8 cellular contexts compared by ENCODE assay signal in genomic region chr18:63844254-63844653, GRCh38. TPM values are rescaled to one million over a fixed set of nuclear protein-coding genes. Genes with fewer than 3 reads are reported as not detected.
DNase-seq lines count a peak whose midpoint lies in the region; ATAC-seq and TF ChIP-seq lines count a peak whose summit lies in the region.

No MANE protein-coding gene starts in this region.

- no peaks in the 10 kb centered on the region for H3K27me3 Mint-ChIP-seq in GM23338 (ENCODE audit: insufficient read depth, low read depth, poor library complexity)

- peak; percentile 75 for ATAC-seq in GM23338

- H3F3A ChIP-seq in GM23338 (replicated peaks; ENCODE audit: low read depth): no peaks in the 10 kb centered on the region

- no peaks in the 10 kb centered on the region for H3K79me2 ChIP-seq in GM23338 (replicated peaks; ENCODE audit: insufficient read depth)

- H3K4me1 ChIP-seq in GM23338 (ENCODE audit: insufficient read depth): no peaks in the 10 kb centered on the region
- no peaks in the 10 kb centered on the region for H3K4me1 ChIP-seq in neutrophil (ENCODE audit: control insufficient read depth in 1 of 2, insufficient read depth in 1 of 2, low read depth in 1 of 2, low read length in 1 of 2)

- no peaks in the 10 kb centered on the region for H4K20me1 ChIP-seq in GM23338 (replicated peaks; ENCODE audit: insufficient read depth)

- H3K36me3 Mint-ChIP-seq in GM23338 (ENCODE audit: low read depth): no peaks in the 10 kb centered on the region

- no peak overlapping the region for H3K4me3 Mint-ChIP-seq in GM23338

- H3K9me3 Mint-ChIP-seq in GM23338: no peaks in the 10 kb centered on the region

- H3K4me3 ChIP-seq in GM06990 (replicated peaks; ENCODE audit: low read depth, low read length) (no peak overlapping the region), GM23338 (no peak overlapping the region), cardiac fibroblast (replicated peaks in 1 of 2; ENCODE audit: low read depth in 2 of 2, low read length in 2 of 2) (no peak overlapping the region), neutrophil (ENCODE audit: low read depth in 1 of 2, low read length in 1 of 2) (no peak overlapping the region)

- H3K27me3 ChIP-seq in GM06990 (replicated peaks; ENCODE audit: control insufficient read depth, insufficient read depth, low read length): no peaks in the 10 kb centered on the region
- H3K27me3 ChIP-seq in GM23338 (ENCODE audit: insufficient read depth): no peaks in the 10 kb centered on the region
- no peaks in the 10 kb centered on the region for H3K27me3 ChIP-seq in neutrophil

- H3K9me2 ChIP-seq in GM23338 (ENCODE audit: insufficient read depth): no peaks in the 10 kb centered on the region

- H3K4me1 Mint-ChIP-seq in GM23338: no peaks in the 10 kb centered on the region

- no peaks in the 10 kb centered on the region for H3K36me3 ChIP-seq in GM06990 (ENCODE audit: control insufficient read depth, insufficient read depth, low read length)
- H3K36me3 ChIP-seq in GM23338 (ENCODE audit: insufficient read depth): no peaks in the 10 kb centered on the region
- H3K36me3 ChIP-seq in neutrophil: no peaks in the 10 kb centered on the region

- no peak overlapping the region for H3K27ac Mint-ChIP-seq in GM23338

- H3K27ac ChIP-seq in GM23338 (ENCODE audit: low read depth) (no peak overlapping the region), neutrophil (no peak overlapping the region)

- DNase-seq in GM06990 (ENCODE audit: extremely low read depth, insufficient read length): no peak
- DNase-seq in GM23338 (ENCODE audit: low spot score): peak; percentile 61
- peak; percentile 33 for DNase-seq in NCI-H1105 (lab: John Stamatoyannopoulos, UW)
- peak; percentile 48 to 69 for DNase-seq in cardiac fibroblast (ENCODE audit: low read depth in 2 of 2)
- DNase-seq in stimulated activated CD4-positive, alpha-beta T cell treated with anti-CD3 and anti-CD28 coated beads, Interleukin-15, amount 100 ng/mL, for 24 hours: no peak
- no peak for DNase-seq in stimulated activated CD4-positive, alpha-beta T cell treated with anti-CD3 and anti-CD28 coated beads, Interleukin-4, amount 100 ng/mL, for 24 hours
- DNase-seq in kidney glomerular epithelial cell (lab: John Stamatoyannopoulos, UW): no peak

- no peak overlapping the region for H3K4me2 ChIP-seq in GM23338

- H2AFZ ChIP-seq in GM23338: no peak overlapping the region

- H3K9me3 ChIP-seq in neutrophil: no peaks in the 10 kb centered on the region

- TF ChIP-seq CTCF in GM06990 (IDR thresholded peaks at IDR 0.05; ENCODE audit: insufficient read depth, low read length, poor library complexity, severe bottlenecking) (peak; percentile 52), GM23338 (conservative IDR thresholded peaks at IDR 0.05; ENCODE audit: low read depth in 2 of 2) (peak; percentile 66 to 73), cardiac fibroblast (IDR thresholded peaks at IDR 0.05; ENCODE audit: low read depth, low read length) (peak; percentile 39), neutrophil (IDR thresholded peaks at IDR 0.05) (peak; percentile 25)

TF ChIP-seq in GM23338, 12 proteins besides CTCF, POLR2A, EP300 and RAD21:
- no peak for TF ChIP-seq EZH2phosphoT487 (IDR thresholded peaks at IDR 0.05; ENCODE audit: unreplicated experiment)
TF ChIP-seq in GM23338: peak in this region for 0.

RNA-seq across cellular contexts. Expression of gene SERPINB2, which starts 43.3 kb away (rescaled TPM):
- total RNA-seq in GM23338 (2014; rRNA removed; shearing (Covaris generic)): not detected in 2 replicates
- not detected in 2 replicates for polyA plus RNA-seq in GM23338 (2016; fragmentation: Nextera tagmentation; extraction: Ambion mirVana)

Comparison
In these comparisons a context has a peak if more than half of its experiments do, and no peak if none do; other contexts are left out.
1. DNase-seq: peak in GM23338 (single experiment), NCI-H1105 (single experiment) and cardiac fibroblast (2 of 2); none in GM06990 (single experiment), stimulated activated CD4-positive, alpha-beta T cell treated with anti-CD3 and anti-CD28 coated beads, Interleukin-15, amount 100 ng/mL, for 24 hours (single experiment), stimulated activated CD4-positive, alpha-beta T cell treated with anti-CD3 and anti-CD28 coated beads, Interleukin-4, amount 100 ng/mL, for 24 hours (single experiment) and kidney glomerular epithelial cell (single experiment).
2. Peak in every context shown above with its lines, with median percentiles within 50 percentile points of each other: CTCF ChIP-seq.